ENCODE assay signal across 1 cellular context in genomic region chr2:200209030-200209429, GRCh38.
TF ChIP-seq lines count a peak whose summit lies in the region.

No MANE protein-coding gene starts in this region.

TF ChIP-seq in GM23338, 12 proteins besides CTCF, POLR2A, EP300 and RAD21 (continued from another document):
- TF ChIP-seq ZNF331 (CRISPR knock-in tag; IDR thresholded peaks at IDR 0.05; ENCODE audit: low read depth) (no peak), STAT1 (IDR thresholded peaks at IDR 0.05; ENCODE audit: unreplicated experiment) (no peak), EZH2phosphoT487 (IDR thresholded peaks at IDR 0.05; ENCODE audit: unreplicated experiment) (no peak)
TF ChIP-seq in GM23338: peak in this region for 0.
